ENCODE assay signal across 8 cellular contexts in the genomic region with DNA sequence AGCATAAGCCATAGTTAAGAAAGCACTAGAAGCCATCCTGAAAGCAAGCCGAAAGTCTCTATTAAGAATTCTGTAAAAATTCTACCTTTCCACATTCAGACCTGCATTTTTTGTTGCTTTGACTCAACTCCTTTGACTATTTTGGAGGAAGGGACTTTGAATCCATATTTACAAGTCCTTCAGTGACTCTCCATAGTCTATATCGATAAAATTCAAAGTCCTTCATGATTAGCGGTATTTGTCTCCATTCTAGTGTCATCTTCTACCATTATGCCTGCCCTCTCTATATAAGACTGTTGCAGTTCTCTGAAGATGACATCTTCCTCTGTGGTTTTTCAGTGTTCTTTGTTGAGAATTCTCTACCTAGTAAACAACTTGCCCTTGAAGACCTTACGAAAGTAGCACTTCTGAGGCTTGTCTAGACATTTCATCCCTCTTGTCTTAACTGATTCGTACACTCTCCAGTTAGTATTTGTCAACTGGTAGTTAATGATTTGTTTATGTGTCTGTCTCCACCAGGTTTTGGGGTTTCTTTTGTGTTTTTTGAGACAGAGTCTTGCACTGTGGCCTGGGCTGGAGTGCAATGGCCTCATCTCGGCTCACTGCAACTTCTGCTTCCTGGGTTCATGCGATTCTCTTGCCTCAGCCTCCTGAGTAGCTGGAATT. TPM values are rescaled to one million over a fixed set of nuclear protein-coding genes. Genes with fewer than 3 reads are reported as not detected.
DNase-seq lines count a peak whose midpoint lies in the region; ATAC-seq and TF ChIP-seq lines count a peak whose summit lies in the region.

No MANE protein-coding gene starts in this region.

- TF ChIP-seq CTCF in choroid plexus epithelial cell (conservative IDR thresholded peaks at IDR 0.05; ENCODE audit: low read depth, low read length) = no peak
- TF ChIP-seq CTCF in smooth muscle cell (IDR thresholded peaks at IDR 0.05; ENCODE audit: borderline replicate concordance, insufficient read depth, poor library complexity, severe bottlenecking) = no peak

- H3K9me3 ChIP-seq in smooth muscle cell (replicated peaks; ENCODE audit: low read depth) = no peaks in the 10 kb centered on the region

- WGBS in smooth muscle cell (ENCODE audit: low lambda C conversion rate) = 77% methylated on average over 7 of the region's 7 CpGs

- peaks cover 58% of the 10 kb centered on the region for H4K20me1 ChIP-seq in smooth muscle cell (ENCODE audit: low read depth)

- ATAC-seq in GM21381 (IDR thresholded peaks at IDR 0.05; ENCODE audit: unreplicated experiment) (peak; percentile 68), HG03571 (IDR thresholded peaks at IDR 0.05; ENCODE audit: unreplicated experiment) (peak; percentile 68)

- H3K4me1 ChIP-seq in smooth muscle cell (ENCODE audit: low read depth) = peaks cover 30% of the 10 kb centered on the region

- peaks cover 62% of the 10 kb centered on the region for H3K79me2 ChIP-seq in smooth muscle cell (ENCODE audit: low read depth)

- peaks cover 8% of the 10 kb centered on the region for H3F3A ChIP-seq in smooth muscle cell (ENCODE audit: low read depth)

- peak overlapping the region; percentile 79 for H3K27ac ChIP-seq in smooth muscle cell (ENCODE audit: low read depth)

- H3K27me3 ChIP-seq in smooth muscle cell (ENCODE audit: low read depth) = no peaks in the 10 kb centered on the region

- no peak for DNase-seq in choroid plexus epithelial cell (ENCODE audit: low read depth)
- DNase-seq in smooth muscle cell (lab: John Stamatoyannopoulos, UW; ENCODE audit: unreplicated experiment) = no peak
- no peak for DNase-seq in SIG-M5 treated with dmso at 0.1 percent for 504 hours (lab: John Stamatoyannopoulos, UW; ENCODE audit: unreplicated experiment)
- no peak for DNase-seq in NCI-H2029 treated with DMSO at 0.1 percent for 48 hours (lab: John Stamatoyannopoulos, UW)
- DNase-seq in Kasumi-1 (lab: John Stamatoyannopoulos, UW) = no peak

- peak overlapping the region; percentile 94 for H3K9ac ChIP-seq in smooth muscle cell (ENCODE audit: low read depth)

- H3K4me3 ChIP-seq in GM08714 (ENCODE audit: low read length) (peak overlapping the region; percentile 75), choroid plexus epithelial cell (ENCODE audit: low read depth, low read length) (peak overlapping the region; percentile 74), smooth muscle cell (peak overlapping the region; percentile 72)

- no peak overlapping the region for H2AFZ ChIP-seq in smooth muscle cell (ENCODE audit: low read depth)

- no peaks in the 10 kb centered on the region for H3K36me3 ChIP-seq in smooth muscle cell (ENCODE audit: low read depth)

- peak overlapping the region; percentile 85 for H3K4me2 ChIP-seq in smooth muscle cell

RNA-seq across cellular contexts. Expression of gene CCSER2, which starts 1.7 kb away (rescaled TPM):
- 42.1 and 53.8 TPM in 2 replicates for total RNA-seq in smooth muscle cell
- polyA plus RNA-seq in smooth muscle cell = 32.8 and 46.9 TPM in 2 replicates
